12 cellular contexts compared by ENCODE assay signal in the genomic region with DNA sequence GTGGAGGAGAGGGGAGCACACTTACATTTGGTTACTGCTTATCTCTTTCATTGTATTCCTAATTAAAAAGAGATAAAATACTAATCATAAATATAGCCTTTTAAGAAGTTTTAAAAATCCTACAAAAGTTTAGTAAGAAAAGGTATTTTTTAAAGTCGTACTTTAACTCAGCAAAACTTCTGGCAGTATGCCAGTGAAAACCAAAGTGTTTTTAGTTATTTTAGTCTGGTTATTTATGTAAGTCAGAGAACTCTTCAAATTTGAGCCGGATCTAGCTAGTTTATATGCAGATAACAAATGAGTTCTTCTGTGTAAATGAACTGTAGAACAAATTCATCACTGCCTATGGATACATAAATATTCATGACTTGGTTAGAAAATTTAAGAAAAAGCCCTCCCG. TPM values are rescaled to one million over a fixed set of nuclear protein-coding genes. Genes with fewer than 3 reads are reported as not detected.
DNase-seq lines count a peak whose midpoint lies in the region; ATAC-seq, FAIRE-seq and TF ChIP-seq lines count a peak whose summit lies in the region.
"Had no signal": no experiment of that assay in that cellular context is flagged by ENCODE, and none has a peak within 500 bp of the region (broad histone marks: within the 10 kb centered on the region; RNA-seq: fewer than 3 reads in every experiment).

No MANE protein-coding gene starts in this region.

- H3K27ac ChIP-seq in K562 (ENCODE audit: extremely low read depth, low read depth, low read length) (no peak overlapping the region; the same call in 2 of the 3 replicates), RWPE1 (no peak overlapping the region)
- H3K27ac ChIP-seq: upper lobe of left lung had no signal

- H3K4me3 Mint-ChIP-seq in activated naive CD4-positive, alpha-beta T cell treated with anti-CD3 and anti-CD28 coated beads, Interleukin-2, amount 50 U/mL, for 24 hours = no peak overlapping the region
- no peak overlapping the region for H3K4me3 Mint-ChIP-seq in type B pancreatic cell

- H3K9me3 ChIP-seq in K562 (replicated peaks; ENCODE audit: control insufficient read depth, insufficient read depth, low read depth, low read length) = no peaks in the 10 kb centered on the region
- H3K9me3 ChIP-seq: SK-N-SH, upper lobe of left lung had no signal

- POLR2A ChIA-PET in K562 (lab: Yijun Ruan, JAX) = no interaction called here
- POLR2A ChIA-PET in RWPE1 (lab: Yijun Ruan, JAX; ENCODE audit: low non-redundant PET) = no interaction called here

- no TSS peak for BruUV-seq in K562 (replicated peaks; lab: Mats Ljungman, UMichigan)

- H3K4me1 Mint-ChIP-seq in activated naive CD4-positive, alpha-beta T cell treated with anti-CD3 and anti-CD28 coated beads, Interleukin-2, amount 50 U/mL, for 24 hours = peaks cover 6% of the 10 kb centered on the region
- peaks cover 7% of the 10 kb centered on the region for H3K4me1 Mint-ChIP-seq in type B pancreatic cell (ENCODE audit: unreplicated experiment)

- in situ Hi-C loops in K562 (cut with MboI) = no loop called here

- no peak for TF ChIP-seq CTCF in K562 (IDR thresholded peaks at IDR 0.05 in 2 of 3, conservative IDR thresholded peaks at IDR 0.05 in 1 of 3; ENCODE audit: insufficient read depth in 2 of 3, low read depth in 1 of 3, low read length in 3 of 3)
- TF ChIP-seq CTCF in type B pancreatic cell (conservative IDR thresholded peaks at IDR 0.05) = no peak
- TF ChIP-seq CTCF in RWPE1 (conservative IDR thresholded peaks at IDR 0.05; ENCODE audit: low read depth) = no peak

- no peak for FAIRE-seq in K562 (lab: Jason Lieb, UNC)

- H3K4me2 ChIP-seq in K562 (ENCODE audit: insufficient read depth, low read length) = no peak overlapping the region
- H3K4me2 ChIP-seq: SK-N-SH had no signal

- no peak for TF ChIP-seq POLR2A in K562 (conservative IDR thresholded peaks at IDR 0.05)

- H3K27me3 Mint-ChIP-seq in activated naive CD4-positive, alpha-beta T cell treated with anti-CD3 and anti-CD28 coated beads, Interleukin-2, amount 50 U/mL, for 24 hours = no peaks in the 10 kb centered on the region
- H3K27me3 Mint-ChIP-seq in type B pancreatic cell = no peaks in the 10 kb centered on the region

- DNase-seq in activated naive CD4-positive, alpha-beta T cell (lab: John Stamatoyannopoulos, UW) = no peak
- DNase-seq in K562 (ENCODE audit: extremely low read depth in 1 of 4, low spot score in 3 of 4) = no peak
- no peak for DNase-seq in type B pancreatic cell (ENCODE audit: extremely low spot score, unreplicated experiment)
- DNase-seq in stimulated activated CD4-positive, alpha-beta T cell treated with anti-CD3 and anti-CD28 coated beads, Interleukin-2, amount 100 ng/mL, for 24 hours = no peak
- no peak for DNase-seq in RWPE1 (ENCODE audit: low spot score)
- DNase-seq: midbrain, NCI-H146, SK-N-SH, upper lobe of left lung had no signal

- H3K27ac Mint-ChIP-seq in activated naive CD4-positive, alpha-beta T cell treated with anti-CD3 and anti-CD28 coated beads, Interleukin-2, amount 50 U/mL, for 24 hours = peak overlapping the region; percentile 17
- H3K27ac Mint-ChIP-seq in type B pancreatic cell = peak overlapping the region; percentile 46

- no peaks in the 10 kb centered on the region for H3K27me3 ChIP-seq in K562 (ENCODE audit: control insufficient read depth in 2 of 2, insufficient read depth in 2 of 2, low read length in 2 of 2)
- H3K27me3 ChIP-seq: upper lobe of left lung had no signal

- peaks cover 30% of the 10 kb centered on the region; the same call in 2 of the 3 replicates for H3K36me3 ChIP-seq in K562 (ENCODE audit: control insufficient read depth, insufficient read depth, low read length)

- H3K4me1 ChIP-seq in K562 (replicated peaks in 1 of 2; ENCODE audit: control insufficient read depth in 2 of 2, insufficient read depth in 2 of 2, low read length in 2 of 2) = peaks cover 0 to 6% of the 10 kb centered on the region in 2 experiments; a peak in 2 of 5 replicates

- H2AFZ ChIP-seq in K562 (ENCODE audit: low read depth, low read length) = no peak overlapping the region

- no peaks in the 10 kb centered on the region for H3K9me1 ChIP-seq in K562 (ENCODE audit: control insufficient read depth, insufficient read depth, low read length)

- intact Hi-C loops in K562 (cut with micrococcal nuclease) = no loop called here

- TF ChIP-seq EP300 in K562 (IDR thresholded peaks at IDR 0.05; ENCODE audit: low read length) = no peak

- no peaks in the 10 kb centered on the region for H4K20me1 ChIP-seq in K562 (replicated peaks; ENCODE audit: control insufficient read depth, insufficient read depth, low read length)

- peaks cover 18% of the 10 kb centered on the region for H3K36me3 Mint-ChIP-seq in activated naive CD4-positive, alpha-beta T cell treated with anti-CD3 and anti-CD28 coated beads, Interleukin-2, amount 50 U/mL, for 24 hours
- H3K36me3 Mint-ChIP-seq in type B pancreatic cell = peaks cover 20% of the 10 kb centered on the region

- H3K9ac ChIP-seq in K562 (ENCODE audit: insufficient read depth in 1 of 2, low read depth in 2 of 2, low read length in 2 of 2) = no peak overlapping the region
- H3K9ac ChIP-seq: SK-N-SH had no signal

- no peaks in the 10 kb centered on the region for H3K9me3 Mint-ChIP-seq in activated naive CD4-positive, alpha-beta T cell treated with anti-CD3 and anti-CD28 coated beads, Interleukin-2, amount 50 U/mL, for 24 hours
- no peaks in the 10 kb centered on the region for H3K9me3 Mint-ChIP-seq in type B pancreatic cell

- CTCF ChIA-PET in K562 (lab: Yijun Ruan, JAX; ENCODE audit: low intra/inter-chr PET ratio) = no interaction called here
- CTCF ChIA-PET in RWPE1 (lab: Yijun Ruan, JAX) = no interaction called here

- TF ChIP-seq RAD21 in K562 (CRISPR knock-in tag; conservative IDR thresholded peaks at IDR 0.05 in 1 of 2, IDR thresholded peaks at IDR 0.05 in 1 of 2) = no peak

- ATAC-seq in HG02973 (IDR thresholded peaks at IDR 0.05; ENCODE audit: unreplicated experiment) (peak; percentile 14), K562 (no peak), GM19023 (IDR thresholded peaks at IDR 0.05; ENCODE audit: unreplicated experiment) (no peak)

- no peak overlapping the region for H3K4me3 ChIP-seq in K562
- H3K4me3 ChIP-seq: upper lobe of left lung had no signal

- peaks cover 3% of the 10 kb centered on the region; the same call in 1 of the 3 replicates for H3K79me2 ChIP-seq in K562 (ENCODE audit: control insufficient read depth, insufficient read depth, low read length)

- 45% methylated on average over 3 of the region's 3 CpGs for WGBS in K562 (ENCODE audit: insufficient coverage, low coverage, missing lambda C conversion rate)

TF ChIP-seq in K562, 482 proteins besides CTCF, POLR2A, EP300 and RAD21:
- TF ChIP-seq NFIX (CRISPR knock-in tag; IDR thresholded peaks at IDR 0.05; ENCODE audit: low read depth) (peak; percentile 67), NFIC (IDR thresholded peaks at IDR 0.05) (peak; percentile 90)
- TF ChIP-seq, protein P1, sequence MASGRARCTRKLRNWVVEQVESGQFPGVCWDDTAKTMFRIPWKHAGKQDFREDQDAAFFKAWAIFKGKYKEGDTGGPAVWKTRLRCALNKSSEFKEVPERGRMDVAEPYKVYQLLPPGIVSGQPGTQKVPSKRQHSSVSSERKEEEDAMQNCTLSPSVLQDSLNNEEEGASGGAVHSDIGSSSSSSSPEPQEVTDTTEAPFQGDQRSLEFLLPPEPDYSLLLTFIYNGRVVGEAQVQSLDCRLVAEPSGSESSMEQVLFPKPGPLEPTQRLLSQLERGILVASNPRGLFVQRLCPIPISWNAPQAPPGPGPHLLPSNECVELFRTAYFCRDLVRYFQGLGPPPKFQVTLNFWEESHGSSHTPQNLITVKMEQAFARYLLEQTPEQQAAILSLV (tag; IDR thresholded peaks at IDR 0.05) = no peak

RNA-seq across cellular contexts. Expression of gene ANKDD1B, which starts 36.5 kb away (rescaled TPM):
- total RNA-seq in K562 (2011; cell fraction: chromatin; rRNA removed; ENCODE audit: low replicate concordance) = 1.3 TPM in 1 of 2 replicates, not detected in the other
- not detected in 2 replicates for total RNA-seq in K562 (2011; cell fraction: nucleolus; rRNA removed)
- 1.3 TPM in 1 of 2 replicates, not detected in the other for total RNA-seq in K562 (2011; cell fraction: nucleoplasm; rRNA removed)
- total RNA-seq in K562 (2014; rRNA removed) (0.12 TPM in 1 of 2 replicates, not detected in the other), K562 (2014; rRNA removed; fragmentation: Illumina TruSeq; extraction: Trizol) (0.29 TPM in 2 replicates), K562 (2015; rRNA removed; fragmentation: Illumina TruSeq; extraction: Trizol) (0.07 and 0.19 TPM in 2 replicates), K562 (2021) (0.18 and 0.25 TPM in 2 replicates), type B pancreatic cell (ENCODE audit: low replicate concordance) (0.93 and 1.6 TPM in 2 replicates)
- polyA plus RNA-seq in K562 (2011; rRNA removed) (0.04 and 0.22 TPM in 2 replicates), K562 (2014; fragmentation: Illumina TruSeq; extraction: Trizol) (0.04 and 0.11 TPM in 2 replicates), K562 (2014; fragmentation: Nextera tagmentation; extraction: Ambion mirVana) (under 1 TPM; 0.18 to 0.27 TPM), K562 (2014; rRNA removed) (0.13 TPM in 1 of 2 replicates, not detected in the other)
- not detected in 2 replicates for polyA plus RNA-seq in K562 (2011; cell fraction: cytosol; rRNA removed)
- polyA plus RNA-seq in K562 (2011; cell fraction: nucleus; rRNA removed) = 0.37 and 0.70 TPM in 2 replicates
- polyA plus RNA-seq in K562 (2012) = 0.22 and 0.30 TPM in 2 replicates
- polyA minus RNA-seq in K562 (2011; rRNA and poly(A)+ RNA removed) = 0.36 TPM in 1 of 2 replicates, not detected in the other
- polyA minus RNA-seq in K562 (2011; cell fraction: cytosol; rRNA and poly(A)+ RNA removed) = not detected in 2 replicates
- polyA minus RNA-seq in K562 (2011; cell fraction: nucleus; rRNA and poly(A)+ RNA removed) = 0.56 TPM in 1 of 2 replicates, not detected in the other
